Comparison of ENCODE assay signal across 7 cellular contexts in genomic region chr14:40100544-40101196, GRCh38.
"Had no signal": no experiment of that assay in that cellular context is flagged by ENCODE, and none has a peak within 500 bp of the region (broad histone marks: within the 10 kb centered on the region; RNA-seq: fewer than 3 reads in every experiment).

No MANE protein-coding gene starts in this region.

- FAIRE-seq: G401.6, GM12878, GM12892, GM18507, GM19239 had no signal

- DNase-seq: GDM1, GF-D8 had no signal

- H3K4me3 ChIP-seq: GM12878 had no signal

- ATAC-seq: GM12878 had no signal
